Comparison of ENCODE assay signal across 10 cellular contexts in the genomic region with DNA sequence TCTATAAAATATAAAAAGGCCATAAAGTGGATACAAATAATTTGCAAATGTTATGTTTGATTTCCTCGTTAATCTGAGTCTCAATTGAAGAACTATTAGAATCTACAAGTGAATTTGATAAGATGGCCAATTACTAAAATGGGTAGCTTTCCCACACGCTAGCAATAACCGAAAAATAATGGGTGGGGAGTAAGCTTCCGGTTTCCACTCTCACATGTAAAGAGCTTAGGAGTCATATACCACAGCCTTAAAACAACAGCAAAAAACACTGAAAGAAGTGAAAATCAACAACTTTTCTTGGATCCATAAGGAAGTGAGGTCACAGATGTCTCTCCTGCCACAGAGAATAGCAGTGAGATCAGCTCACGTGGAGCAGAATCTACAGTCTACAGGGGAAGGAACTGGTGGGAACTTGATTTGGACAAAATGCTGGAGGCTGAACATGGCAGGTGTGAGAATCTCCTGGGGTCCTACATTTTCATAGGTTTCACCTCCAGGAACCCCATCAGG. TPM values are rescaled to one million over a fixed set of nuclear protein-coding genes. Genes with fewer than 3 reads are reported as not detected.
A peak's percentile ranks its signal among the peaks of the same experiment; 100 is the strongest.
DNase-seq lines count a peak whose midpoint lies in the region; ATAC-seq and TF ChIP-seq lines count a peak whose summit lies in the region.
"Had no signal": no experiment of that assay in that cellular context is flagged by ENCODE, and none has a peak within 500 bp of the region (broad histone marks: within the 10 kb centered on the region; RNA-seq: fewer than 3 reads in every experiment).

No MANE protein-coding gene starts in this region.

- H2AFZ ChIP-seq in GM23338, result no peak overlapping the region

- no peaks in the 10 kb centered on the region for H3K9me3 Mint-ChIP-seq in CD4-positive, CD25-positive, alpha-beta regulatory T cell
- H3K9me3 Mint-ChIP-seq in GM23338, result peaks cover 9% of the 10 kb centered on the region; the same call in 2 of the 3 replicates
- H3K9me3 Mint-ChIP-seq in activated T-helper 17 cell treated with anti-CD3 and anti-CD28 coated beads, Interleukin-2, amount 50 U/mL, for 72 hours, result peaks cover 8% of the 10 kb centered on the region
- peaks cover 0 to 3% (median 0%) of the 10 kb centered on the region in 9 donors for H3K9me3 Mint-ChIP-seq in naive thymus-derived CD8-positive, alpha-beta T cell

- no peak for ATAC-seq in CD4-positive, CD25-positive, alpha-beta regulatory T cell (ENCODE audit: low read depth in 2 of 2)
- ATAC-seq in GM23338 (no peak), HG02610 (IDR thresholded peaks at IDR 0.05; ENCODE audit: unreplicated experiment) (no peak)
- peak; percentile 26 for ATAC-seq in activated T-helper 17 cell treated with anti-CD3 and anti-CD28 coated beads, Interleukin-2, amount 50 U/mL, for 72 hours (replicated peaks)
- ATAC-seq in naive thymus-derived CD8-positive, alpha-beta T cell, result no peak

- H3K4me3 ChIP-seq in CD4-positive, CD25-positive, alpha-beta regulatory T cell (ENCODE audit: low read depth, low read length), result peak overlapping the region; percentile 91
- no peak overlapping the region for H3K4me3 ChIP-seq in GM23338
- H3K4me3 ChIP-seq: testis had no signal

- peaks cover 6% of the 10 kb centered on the region; the same call in 1 of the 2 replicates for H3F3A ChIP-seq in GM23338 (replicated peaks; ENCODE audit: low read depth)

- H3K36me3 ChIP-seq in CD4-positive, CD25-positive, alpha-beta regulatory T cell (ENCODE audit: control insufficient read depth, insufficient read depth, low read length), result no peaks in the 10 kb centered on the region
- no peaks in the 10 kb centered on the region for H3K36me3 ChIP-seq in GM23338 (ENCODE audit: insufficient read depth)

- H3K4me1 Mint-ChIP-seq in CD4-positive, CD25-positive, alpha-beta regulatory T cell, result peaks cover 11 to 45% (median 33%) of the 10 kb centered on the region in 4 donors
- peaks cover 23% of the 10 kb centered on the region for H3K4me1 Mint-ChIP-seq in GM23338
- peaks cover 39% of the 10 kb centered on the region for H3K4me1 Mint-ChIP-seq in activated T-helper 17 cell treated with anti-CD3 and anti-CD28 coated beads, Interleukin-2, amount 50 U/mL, for 72 hours
- H3K4me1 Mint-ChIP-seq in naive thymus-derived CD8-positive, alpha-beta T cell, result peaks cover 18 to 41% (median 39%) of the 10 kb centered on the region in 4 donors

- H3K27me3 Mint-ChIP-seq in CD4-positive, CD25-positive, alpha-beta regulatory T cell, result no peaks in the 10 kb centered on the region
- peaks cover 2% of the 10 kb centered on the region for H3K27me3 Mint-ChIP-seq in GM23338 (ENCODE audit: insufficient read depth, low read depth, poor library complexity)
- H3K27me3 Mint-ChIP-seq in activated T-helper 17 cell treated with anti-CD3 and anti-CD28 coated beads, Interleukin-2, amount 50 U/mL, for 72 hours, result no peaks in the 10 kb centered on the region
- H3K27me3 Mint-ChIP-seq in naive thymus-derived CD8-positive, alpha-beta T cell, result no peaks in the 10 kb centered on the region

- POLR2A ChIA-PET in naive thymus-derived CD8-positive, alpha-beta T cell (lab: Charles Lee), result interaction anchor here (1.0 to 1.3 kb wide), 3 partner anchors 69 to 303 kb away, joined by 3 to 5 read pairs (median 3); a partner anchor contains a TSS

- H3K4me2 ChIP-seq in GM23338, result no peak overlapping the region

- no peaks in the 10 kb centered on the region for H3K9me3 ChIP-seq in CD4-positive, CD25-positive, alpha-beta regulatory T cell (ENCODE audit: control insufficient read depth in 2 of 2, low read length in 2 of 2)
- H3K9me3 ChIP-seq: testis had no signal

- H3K9me2 ChIP-seq in GM23338 (ENCODE audit: insufficient read depth), result no peaks in the 10 kb centered on the region

- H3K4me1 ChIP-seq in CD4-positive, CD25-positive, alpha-beta regulatory T cell (ENCODE audit: control insufficient read depth, insufficient read depth, low read length, poor library complexity, severe bottlenecking), result peaks cover 18% of the 10 kb centered on the region
- peaks cover 6% of the 10 kb centered on the region; the same call in 1 of the 2 replicates for H3K4me1 ChIP-seq in GM23338 (ENCODE audit: insufficient read depth)

- peak overlapping the region; percentile 75 for H3K27ac ChIP-seq in CD4-positive, CD25-positive, alpha-beta regulatory T cell (ENCODE audit: insufficient read depth, low read length, poor library complexity, severe bottlenecking)
- H3K27ac ChIP-seq in GM23338 (ENCODE audit: low read depth), result peak overlapping the region; percentile 11
- H3K27ac ChIP-seq: testis had no signal

- H3K27me3 ChIP-seq in CD4-positive, CD25-positive, alpha-beta regulatory T cell (ENCODE audit: control insufficient read depth, insufficient read depth, low read length), result no peaks in the 10 kb centered on the region
- H3K27me3 ChIP-seq in GM23338 (ENCODE audit: insufficient read depth), result no peaks in the 10 kb centered on the region
- H3K27me3 ChIP-seq: testis had no signal

- H3K36me3 Mint-ChIP-seq in CD4-positive, CD25-positive, alpha-beta regulatory T cell, result peaks cover 8% of the 10 kb centered on the region
- H3K36me3 Mint-ChIP-seq in GM23338 (ENCODE audit: low read depth), result peaks cover 16% of the 10 kb centered on the region
- H3K36me3 Mint-ChIP-seq in activated T-helper 17 cell treated with anti-CD3 and anti-CD28 coated beads, Interleukin-2, amount 50 U/mL, for 72 hours (ENCODE audit: low read depth), result peaks cover 43% of the 10 kb centered on the region
- peaks cover 0 to 7% (median 0%) of the 10 kb centered on the region in 3 donors for H3K36me3 Mint-ChIP-seq in naive thymus-derived CD8-positive, alpha-beta T cell

- TF ChIP-seq CTCF in GM23338 (conservative IDR thresholded peaks at IDR 0.05; ENCODE audit: low read depth in 2 of 2), result no peak

- H4K20me1 ChIP-seq in GM23338 (replicated peaks; ENCODE audit: insufficient read depth), result peaks cover 15% of the 10 kb centered on the region; the same call in 1 of the 2 replicates

- DNase-seq in CD4-positive, CD25-positive, alpha-beta regulatory T cell, result peak in 1 of 3 donors; percentile 21
- DNase-seq in GM23338 (ENCODE audit: low spot score) (no peak), LoVo (ENCODE audit: low spot score) (no peak), AG20443 (ENCODE audit: low spot score) (no peak), SKM-1 (lab: John Stamatoyannopoulos, UW; ENCODE audit: unreplicated experiment) (no peak)
- no peak for DNase-seq in naive thymus-derived CD8-positive, alpha-beta T cell
- DNase-seq: KG1, testis had no signal

- peak overlapping the region in 2 of 3 donors; percentile 90 to 92 for H3K27ac Mint-ChIP-seq in CD4-positive, CD25-positive, alpha-beta regulatory T cell
- no peak overlapping the region for H3K27ac Mint-ChIP-seq in GM23338
- H3K27ac Mint-ChIP-seq in activated T-helper 17 cell treated with anti-CD3 and anti-CD28 coated beads, Interleukin-2, amount 50 U/mL, for 72 hours, result peak overlapping the region; percentile 97
- peak overlapping the region; percentile 2 to 98 (median 94) for H3K27ac Mint-ChIP-seq in naive thymus-derived CD8-positive, alpha-beta T cell

- peak overlapping the region; percentile 82 to 95 (median 92) for H3K4me3 Mint-ChIP-seq in CD4-positive, CD25-positive, alpha-beta regulatory T cell
- no peak overlapping the region for H3K4me3 Mint-ChIP-seq in GM23338
- H3K4me3 Mint-ChIP-seq in activated T-helper 17 cell treated with anti-CD3 and anti-CD28 coated beads, Interleukin-2, amount 50 U/mL, for 72 hours, result peak overlapping the region; percentile 80
- H3K4me3 Mint-ChIP-seq in naive thymus-derived CD8-positive, alpha-beta T cell, result peak overlapping the region in 9 of 10 donors; percentile 40 to 97 (median 91)

- peaks cover 80% of the 10 kb centered on the region for H3K79me2 ChIP-seq in GM23338 (replicated peaks; ENCODE audit: insufficient read depth)

TF ChIP-seq in GM23338, 12 proteins besides CTCF, POLR2A, EP300 and RAD21 (continues in another document):
- TF ChIP-seq ZNF331 (CRISPR knock-in tag; IDR thresholded peaks at IDR 0.05; ENCODE audit: low read depth) (no peak), ZNF114 (CRISPR knock-in tag; IDR thresholded peaks at IDR 0.05) (no peak), POLR2AphosphoS5 (IDR thresholded peaks at IDR 0.05; ENCODE audit: low read depth) (no peak), STAT1 (IDR thresholded peaks at IDR 0.05; ENCODE audit: unreplicated experiment) (no peak), EZH2 (IDR thresholded peaks at IDR 0.05; ENCODE audit: low read depth, unreplicated experiment) (no peak), JUNB (IDR thresholded peaks at IDR 0.05; ENCODE audit: unreplicated experiment) (no peak)

RNA-seq across cellular contexts. Expression of a gene that starts 18.6 kb away (rescaled TPM):
- total RNA-seq in CD4-positive, CD25-positive, alpha-beta regulatory T cell, result 47.8 TPM
- polyA plus RNA-seq in CD4-positive, CD25-positive, alpha-beta regulatory T cell, result 10 to 100 TPM; 37.5 to 42.8 (median 39.6) TPM
- 80.4 and 81.6 TPM in 2 replicates for total RNA-seq in GM23338 (2014; rRNA removed; shearing (Covaris generic))
- 62.9 and 74.0 TPM in 2 replicates for polyA plus RNA-seq in GM23338 (2016; fragmentation: Nextera tagmentation; extraction: Ambion mirVana)
- total RNA-seq in activated T-helper 17 cell treated with anti-CD3 and anti-CD28 coated beads, Interleukin-2, amount 50 U/mL, for 72 hours, result 10 to 100 TPM; 35.0 to 42.5 TPM
- total RNA-seq in naive thymus-derived CD8-positive, alpha-beta T cell, result 10 to 100 TPM; 28.4 to 31.8 TPM
- 10 to 100 TPM; 29.6 to 58.4 (median 38.9) TPM for polyA plus RNA-seq in naive thymus-derived CD8-positive, alpha-beta T cell

RNA-seq across cellular contexts. Expression of a gene that starts 19.1 kb away (rescaled TPM):
- 158 TPM for total RNA-seq in CD4-positive, CD25-positive, alpha-beta regulatory T cell
- polyA plus RNA-seq in CD4-positive, CD25-positive, alpha-beta regulatory T cell, result 10 to 100 TPM; 43.7 to 59.6 (median 56.2) TPM
- 102 and 103 TPM in 2 replicates for total RNA-seq in GM23338 (2014; rRNA removed; shearing (Covaris generic))
- 104 and 116 TPM in 2 replicates for polyA plus RNA-seq in GM23338 (2016; fragmentation: Nextera tagmentation; extraction: Ambion mirVana)
- 10 to 100 TPM; 88.3 to 91.3 TPM for total RNA-seq in activated T-helper 17 cell treated with anti-CD3 and anti-CD28 coated beads, Interleukin-2, amount 50 U/mL, for 72 hours
- total RNA-seq in naive thymus-derived CD8-positive, alpha-beta T cell, result 100 to 1,000 TPM; 103 to 104 TPM
- polyA plus RNA-seq in naive thymus-derived CD8-positive, alpha-beta T cell, result 10 to 100 TPM; 45.8 to 60.1 (median 46.5) TPM

RNA-seq across cellular contexts. Expression of a gene that starts 59.8 kb away (rescaled TPM):
- not detected for total RNA-seq in CD4-positive, CD25-positive, alpha-beta regulatory T cell
- polyA plus RNA-seq in CD4-positive, CD25-positive, alpha-beta regulatory T cell, result not detected
- 33.4 and 36.7 TPM in 2 replicates for total RNA-seq in GM23338 (2014; rRNA removed; shearing (Covaris generic))
- polyA plus RNA-seq in GM23338 (2016; fragmentation: Nextera tagmentation; extraction: Ambion mirVana), result 13.5 and 13.6 TPM in 2 replicates
- under 1 TPM in 1 of 2 donors, not detected in 1; 0.16 TPM for total RNA-seq in activated T-helper 17 cell treated with anti-CD3 and anti-CD28 coated beads, Interleukin-2, amount 50 U/mL, for 72 hours
- not detected for total RNA-seq in naive thymus-derived CD8-positive, alpha-beta T cell
- polyA plus RNA-seq in naive thymus-derived CD8-positive, alpha-beta T cell, result under 1 TPM in 1 of 3 donors, not detected in 2; 0.53 TPM

Comparison
In these comparisons a context has a peak if more than half of its experiments do, and no peak if none do; other contexts are left out.
1. RNA of a gene that starts 59.8 kb away (total RNA-seq): 33.4 to 36.7 TPM in GM23338; 0.16 TPM in activated T-helper 17 cell treated with anti-CD3 and anti-CD28 coated beads, Interleukin-2, amount 50 U/mL, for 72 hours, not detected in naive thymus-derived CD8-positive, alpha-beta T cell and not detected in CD4-positive, CD25-positive, alpha-beta regulatory T cell (single experiment); every median in the first group is over 10 times any median in the second.